Comparison of ENCODE assay signal across 1 cellular context in genomic region chr19:49468199-49468598, GRCh38.
TF ChIP-seq lines count a peak whose summit lies in the region.

No MANE protein-coding gene starts in this region.

TF ChIP-seq in GM23338, 12 proteins besides CTCF, POLR2A, EP300 and RAD21 (continued from another document):
- TF ChIP-seq ZNF462 (CRISPR knock-in tag; IDR thresholded peaks at IDR 0.05) (no peak), ZNF331 (CRISPR knock-in tag; IDR thresholded peaks at IDR 0.05; ENCODE audit: low read depth) (no peak), ZNF114 (CRISPR knock-in tag; IDR thresholded peaks at IDR 0.05) (no peak)
